ENCODE assay signal across 20 cellular contexts in genomic region chr1:201912832-201913231, GRCh38. TPM values are rescaled to one million over a fixed set of nuclear protein-coding genes. Genes with fewer than 3 reads are reported as not detected.
A peak's percentile ranks its signal among the peaks of the same experiment; 100 is the strongest.
DNase-seq lines count a peak whose midpoint lies in the region; ATAC-seq and TF ChIP-seq lines count a peak whose summit lies in the region.
"Had no signal": no experiment of that assay in that cellular context is flagged by ENCODE, and none has a peak within 500 bp of the region (broad histone marks: within the 10 kb centered on the region; RNA-seq: fewer than 3 reads in every experiment).

No MANE protein-coding gene starts in this region.

- H3K27ac ChIP-seq in right cardiac atrium (ENCODE audit: low read length) (peak overlapping the region; percentile 34), ovary (peak overlapping the region in 1 of 2 donors; percentile 81)
- H3K27ac ChIP-seq: KMS-11, SJCRH30 had no signal

- 51% methylated on average over 5 of the region's 5 CpGs for WGBS in right cardiac atrium
- 10 to 22% (median 21%) methylated on average over 5 of the region's 5 CpGs for WGBS in ovary, 3 donors

- DNase-seq in right cardiac atrium (peak in 1 of 3 donors; percentile 83), left ventricle myocardium superior (no peak), fibroblast of the aortic adventitia (ENCODE audit: low read depth) (peak; percentile 49), ovary (peak; percentile 72 to 78 (median 74)), GDM1 (lab: John Stamatoyannopoulos, UW) (no peak), activated gamma-delta T cell (lab: John Stamatoyannopoulos, UW) (no peak), HUDEP-2 (lab: John Stamatoyannopoulos, UW; ENCODE audit: unreplicated experiment in 76 of 76) (no peak)
- DNase-seq: activated CD4-positive, alpha-beta T cell treated with anti-CD3 and anti-CD28 coated beads, Interleukin-2, amount 50 U/mL, for 1 hour; activated T-cell treated with anti-CD3 and anti-CD28 coated beads, Interleukin-2, amount 50 U/mL, for 4 hours; CD4-positive, CD25-positive, alpha-beta regulatory T cell; dermis blood vessel endothelial cell; DMS79 treated with DMSO at 0.1 percent for 48 hours; lower lobe of right lung; NCI-H1436; NCI-H345; SJCRH30; stimulated activated naive CD8-positive, alpha-beta T cell treated with anti-CD3 and anti-CD28 coated beads, Interleukin-15, Interleukin-2, amounts not matched to agents 100 U/mL and 50 U/mL, for 24 hours; T1000 had no signal

- H3K9me3 ChIP-seq in right cardiac atrium (ENCODE audit: control insufficient read depth, low read length): no peaks in the 10 kb centered on the region
- H3K9me3 ChIP-seq in ovary: no peaks in the 10 kb centered on the region
- H3K9me3 ChIP-seq: lower lobe of right lung, SJCRH30 had no signal

- H3K27me3 ChIP-seq in right cardiac atrium (ENCODE audit: control insufficient read depth, insufficient read depth) (no peaks in the 10 kb centered on the region), ovary (no peaks in the 10 kb centered on the region)

- no peak overlapping the region for H3K4me3 ChIP-seq in right cardiac atrium (ENCODE audit: low read length)
- no peak overlapping the region for H3K4me3 ChIP-seq in fibroblast of the aortic adventitia (ENCODE audit: low read depth, low read length)
- no peak overlapping the region for H3K4me3 ChIP-seq in ovary
- H3K4me3 ChIP-seq: lower lobe of right lung, SJCRH30 had no signal

- no peaks in the 10 kb centered on the region for H3K36me3 ChIP-seq in ovary
- H3K36me3 ChIP-seq: lower lobe of right lung, SJCRH30 had no signal

- intact Hi-C loops in right cardiac atrium (cut with DNase I): no loop called here
- intact Hi-C loops in left ventricle myocardium superior (cut with micrococcal nuclease): no loop called here
- intact Hi-C loops in ovary (cut with DNase I): no loop called here

- TF ChIP-seq POLR2A in ovary (IDR thresholded peaks at IDR 0.05): no peak

- no peak for TF ChIP-seq CTCF in fibroblast of the aortic adventitia (IDR thresholded peaks at IDR 0.05; ENCODE audit: insufficient read depth, low read length)
- TF ChIP-seq CTCF in ovary (IDR thresholded peaks at IDR 0.05): no peak

- ATAC-seq in right cardiac atrium (peak in 1 of 2 donors; percentile 40), left ventricle myocardium superior (no peak), HG03457 (IDR thresholded peaks at IDR 0.05; ENCODE audit: unreplicated experiment) (no peak)
- ATAC-seq: activated T-cell treated with anti-CD3 and anti-CD28 coated beads, Interleukin-2, amount 50 U/mL, for 4 hours; lower lobe of right lung; stimulated activated naive CD8-positive, alpha-beta T cell treated with anti-CD3 and anti-CD28 coated beads, Interleukin-15, Interleukin-2, amounts not matched to agents 100 U/mL and 50 U/mL, for 24 hours had no signal

- H3K4me1 ChIP-seq in right cardiac atrium (ENCODE audit: control insufficient read depth, insufficient read depth, low read length): peaks cover 17% of the 10 kb centered on the region
- H3K4me1 ChIP-seq in ovary (ENCODE audit: insufficient read depth): peaks cover 54% of the 10 kb centered on the region

- no peak for TF ChIP-seq EP300 in ovary (IDR thresholded peaks at IDR 0.05)

RNA-seq across cellular contexts. Expression of gene SHISA4, which starts 24.1 kb away (rescaled TPM):
- total RNA-seq in right cardiac atrium (10 to 100 TPM; 55.8 to 96.6 (median 73.6) TPM), left ventricle myocardium superior (129 TPM), fibroblast of the aortic adventitia (ENCODE audit: low replicate concordance) (19.4 and 20.9 TPM in 2 replicates), ovary (10 to 100 TPM; 16.8 to 37.9 (median 26.4) TPM)
- polyA plus RNA-seq in right cardiac atrium (79.5 TPM), ovary (10 to 100 TPM; 11.3 to 29.9 TPM)

RNA-seq across cellular contexts. Expression of gene LMOD1, which starts 33.5 kb away (rescaled TPM):
- total RNA-seq in right cardiac atrium (10 to 100 TPM; 22.0 to 40.6 (median 33.0) TPM), left ventricle myocardium superior (8.0 TPM), fibroblast of the aortic adventitia (ENCODE audit: low replicate concordance) (14.5 and 22.3 TPM in 2 replicates), ovary (100 to 1,000 TPM in 2 of 7 donors, 10 to 100 TPM in 5; 25.6 to 155 (median 67.2) TPM)
- polyA plus RNA-seq in right cardiac atrium (33.7 TPM), ovary (100 to 1,000 TPM in 1 of 2 donors, 10 to 100 TPM in 1; 94.6 to 255 TPM)
- total RNA-seq: CD4-positive, CD25-positive, alpha-beta regulatory T cell; SJCRH30 had no signal
- polyA plus RNA-seq: CD4-positive, CD25-positive, alpha-beta regulatory T cell had no signal

RNA-seq across cellular contexts. Expression of gene TIMM17A, which starts 42.5 kb away (rescaled TPM):
- 10 to 100 TPM; 67.8 to 96.9 (median 78.5) TPM for total RNA-seq in right cardiac atrium
- polyA plus RNA-seq in right cardiac atrium: 73.4 TPM
- total RNA-seq in left ventricle myocardium superior: 79.0 TPM
- 29.9 and 59.6 TPM in 2 replicates for total RNA-seq in fibroblast of the aortic adventitia (ENCODE audit: low replicate concordance)
- 10 to 100 TPM; 19.9 to 38.1 (median 29.7) TPM for total RNA-seq in ovary
- polyA plus RNA-seq in ovary: 10 to 100 TPM; 23.2 to 31.5 TPM

Comparison
In these comparisons a context has a peak if more than half of its experiments do, and no peak if none do; other contexts are left out.
1. DNase-seq: peak in fibroblast of the aortic adventitia (single experiment) and ovary (5 of 5); none in left ventricle myocardium superior (single experiment), GDM1 (single experiment), activated gamma-delta T cell (single experiment) and HUDEP-2 (0 of 76).